Comparison of ENCODE assay signal across 1 cellular context in genomic region chr15:29939404-29939803, GRCh38.
TF ChIP-seq lines count a peak whose summit lies in the region.

No MANE protein-coding gene starts in this region.

TF ChIP-seq in IMR-90, 13 proteins besides CTCF, POLR2A, EP300 and RAD21 (continued from another document):
- no peak for TF ChIP-seq USF2 (IDR thresholded peaks at IDR 0.05; ENCODE audit: low read depth, low read length)
